Comparison of ENCODE assay signal across 13 cellular contexts in genomic region chr3:57017481-57017880, GRCh38. TPM values are rescaled to one million over a fixed set of nuclear protein-coding genes. Genes with fewer than 3 reads are reported as not detected.
DNase-seq lines count a peak whose midpoint lies in the region; ATAC-seq and TF ChIP-seq lines count a peak whose summit lies in the region.
"Had no signal": no experiment of that assay in that cellular context is flagged by ENCODE, and none has a peak within 500 bp of the region (broad histone marks: within the 10 kb centered on the region; RNA-seq: fewer than 3 reads in every experiment).

No MANE protein-coding gene starts in this region.

- H2AFZ ChIP-seq in PC-3 (ENCODE audit: low read length), result peak overlapping the region; percentile 3; the same call in 1 of the 2 replicates

- no peaks in the 10 kb centered on the region for H3F3A ChIP-seq in PC-3 (ENCODE audit: low read length, unreplicated experiment)

- CTCF ChIA-PET in PC-3 (lab: Charles Lee), result no interaction called here

- peaks cover 8% of the 10 kb centered on the region for H3K36me3 Mint-ChIP-seq in endodermal cell (ENCODE audit: low read depth)
- H3K36me3 Mint-ChIP-seq: activated naive CD8-positive, alpha-beta T cell had no signal

- WGBS in endodermal cell (ENCODE audit: insufficient coverage in 1 of 2, insufficient read length in 1 of 2), 2 experiments, result 77 to 82% methylated on average over 6 to 7 of the region's 7 CpGs

- H3K27ac ChIP-seq in PC-3 (ENCODE audit: low read length) (peak overlapping the region; percentile 71), endodermal cell (ENCODE audit: low read depth, low read length) (peak overlapping the region; percentile 64)

- peak; percentile 61 for DNase-seq in Daoy (ENCODE audit: low read depth)
- peak; percentile 71 for DNase-seq in PC-3
- peak; percentile 64 for DNase-seq in endodermal cell
- DNase-seq in nucleus accumbens (lab: John Stamatoyannopoulos, UW), result peak in 54 of 56 donors; percentile 15 to 92 (median 76)
- DNase-seq in DMS79 (lab: John Stamatoyannopoulos, UW), result no peak
- no peak for DNase-seq in NK-92 (lab: John Stamatoyannopoulos, UW; ENCODE audit: unreplicated experiment)
- DNase-seq: activated CD4-positive, alpha-beta T cell treated with anti-CD3 and anti-CD28 coated beads, Interleukin-2, amount 10 ng/mL, durations not matched to agents 24 days and 14 days; left colon; NCI-H1436 treated with DMSO at 0.1 percent for 48 hours had no signal

- no peaks in the 10 kb centered on the region for H3K9me3 ChIP-seq in PC-3 (ENCODE audit: low read length)
- H3K9me3 ChIP-seq in endodermal cell (ENCODE audit: control insufficient read depth, low read length), result peaks cover 4% of the 10 kb centered on the region

- H3K9me3 Mint-ChIP-seq in endodermal cell, result peaks cover 10% of the 10 kb centered on the region
- H3K9me3 Mint-ChIP-seq: activated CD4-positive, alpha-beta T cell treated with anti-CD3 and anti-CD28 coated beads, Interleukin-2, amount 10 ng/mL, durations not matched to agents 24 days and 14 days had no signal

- H3K36me3 ChIP-seq in PC-3 (ENCODE audit: low read depth, low read length) (no peaks in the 10 kb centered on the region), endodermal cell (ENCODE audit: control insufficient read depth, insufficient read depth, low read length) (no peaks in the 10 kb centered on the region)

- H3K79me2 ChIP-seq in PC-3 (ENCODE audit: low read length), result no peaks in the 10 kb centered on the region

- peak; percentile 43 for ATAC-seq in PC-3
- ATAC-seq in HG03097 (IDR thresholded peaks at IDR 0.05; ENCODE audit: low FRiP score, unreplicated experiment), result no peak
- no peak for ATAC-seq in HG02970 (IDR thresholded peaks at IDR 0.05; ENCODE audit: low FRiP score, unreplicated experiment)
- ATAC-seq: left colon had no signal

- no TSS peak for BruUV-seq in PC-3 (replicated peaks; lab: Mats Ljungman, UMichigan)

- no peak overlapping the region for H3K4me3 Mint-ChIP-seq in endodermal cell
- H3K4me3 Mint-ChIP-seq: activated CD4-positive, alpha-beta T cell treated with anti-CD3 and anti-CD28 coated beads, Interleukin-2, amount 10 ng/mL, durations not matched to agents 24 days and 14 days; activated naive CD8-positive, alpha-beta T cell had no signal

- POLR2A ChIA-PET in PC-3 (lab: Charles Lee; ENCODE audit: unreplicated experiment), result no interaction called here

- peak overlapping the region; percentile 80 for H3K27ac Mint-ChIP-seq in endodermal cell
- H3K27ac Mint-ChIP-seq: activated CD4-positive, alpha-beta T cell treated with anti-CD3 and anti-CD28 coated beads, Interleukin-2, amount 10 ng/mL, durations not matched to agents 24 days and 14 days; activated naive CD8-positive, alpha-beta T cell had no signal

- H3K9ac ChIP-seq in PC-3 (ENCODE audit: low read length) (peak overlapping the region; percentile 42), endodermal cell (ENCODE audit: extremely low read depth, low read length, poor library complexity, severe bottlenecking) (no peak overlapping the region)

- H3K4me3 ChIP-seq in PC-3 (ENCODE audit: low read length), result no peak overlapping the region
- H3K4me3 ChIP-seq in endodermal cell (ENCODE audit: low read length), result peak overlapping the region; percentile 24
- H3K4me3 ChIP-seq: skin epidermis had no signal

- no peak for TF ChIP-seq CTCF in PC-3 (conservative IDR thresholded peaks at IDR 0.05; ENCODE audit: low read depth, low read length)
- TF ChIP-seq CTCF in endodermal cell (conservative IDR thresholded peaks at IDR 0.05), result no peak

- peaks cover 22% of the 10 kb centered on the region for H3K4me1 Mint-ChIP-seq in endodermal cell
- H3K4me1 Mint-ChIP-seq: activated CD4-positive, alpha-beta T cell treated with anti-CD3 and anti-CD28 coated beads, Interleukin-2, amount 10 ng/mL, durations not matched to agents 24 days and 14 days had no signal

- H3K27me3 ChIP-seq in PC-3 (ENCODE audit: low read length) (no peaks in the 10 kb centered on the region), endodermal cell (ENCODE audit: control insufficient read depth, insufficient read depth, low read length, poor library complexity, severe bottlenecking) (no peaks in the 10 kb centered on the region)

- intact Hi-C loops in PC-3 (cut with micrococcal nuclease), result no loop called here

- no peaks in the 10 kb centered on the region for H3K27me3 Mint-ChIP-seq in endodermal cell (ENCODE audit: insufficient read depth)

- H3K4me1 ChIP-seq in PC-3 (ENCODE audit: insufficient read depth, low read length) (peaks cover 31% of the 10 kb centered on the region), endodermal cell (ENCODE audit: control insufficient read depth, insufficient read depth, low read length) (peaks cover 13% of the 10 kb centered on the region)

- peak overlapping the region; percentile 62 for H3K4me2 ChIP-seq in PC-3 (ENCODE audit: low read length)

- no peaks in the 10 kb centered on the region for H4K20me1 ChIP-seq in PC-3 (ENCODE audit: low read length)

- H3K9me2 ChIP-seq in PC-3 (replicated peaks; ENCODE audit: low read length), result no peaks in the 10 kb centered on the region

RNA-seq across cellular contexts. Expression of gene SPATA12, which starts 43.0 kb away (rescaled TPM):
- total RNA-seq in Daoy (2014; rRNA removed; shearing (Covaris generic)), result 0.34 TPM in 1 of 2 replicates, not detected in the other
- total RNA-seq in PC-3 (2014; rRNA removed) (0.12 and 0.47 TPM in 2 replicates), endodermal cell (not detected)
- not detected for polyA plus RNA-seq in endodermal cell (2013, experiment 1 of 2)
- not detected for polyA plus RNA-seq in endodermal cell (2013, experiment 2 of 2)
- total RNA-seq: activated CD4-positive, alpha-beta T cell treated with anti-CD3 and anti-CD28 coated beads, Interleukin-2, amount 10 ng/mL, durations not matched to agents 24 days and 14 days; left colon had no signal

Comparison
In these comparisons a context has a peak if more than half of its experiments do, and no peak if none do; other contexts are left out.
1. DNase-seq: peak in Daoy (single experiment), PC-3 (single experiment), endodermal cell (single experiment) and nucleus accumbens (54 of 56); none in DMS79 (single experiment) and NK-92 (single experiment).